Comparison of ENCODE assay signal across 13 cellular contexts in the genomic region with DNA sequence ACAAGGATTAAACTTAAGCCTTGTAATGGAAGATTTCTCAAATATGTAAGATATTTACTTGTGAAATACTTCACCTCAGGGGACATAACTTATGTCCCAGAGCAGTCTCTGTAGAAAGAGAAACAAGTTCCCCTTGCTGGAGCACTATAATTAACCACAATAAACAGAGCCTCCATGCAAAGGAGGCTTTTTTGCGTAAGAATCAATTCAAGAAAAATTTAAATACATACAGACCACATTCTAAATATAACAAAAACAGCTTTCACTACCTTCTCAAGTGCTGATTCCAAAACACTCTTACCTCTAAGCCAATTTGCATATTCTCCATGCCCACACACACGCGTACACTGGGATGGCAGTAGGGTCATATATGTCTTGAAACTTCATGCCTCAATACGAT. TPM values are rescaled to one million over a fixed set of nuclear protein-coding genes. Genes with fewer than 3 reads are reported as not detected.
DNase-seq lines count a peak whose midpoint lies in the region; ATAC-seq lines count a peak whose summit lies in the region.
"Had no signal": no experiment of that assay in that cellular context is flagged by ENCODE, and none has a peak within 500 bp of the region (broad histone marks: within the 10 kb centered on the region; RNA-seq: fewer than 3 reads in every experiment).

No MANE protein-coding gene starts in this region.

- H3K9me3 Mint-ChIP-seq in activated T-cell treated with anti-CD3 and anti-CD28 coated beads, Interleukin-2, amount 50 U/mL, for 72 hours, result peaks cover 2 to 3% of the 10 kb centered on the region in 2 donors
- H3K9me3 Mint-ChIP-seq: central memory CD8-positive, alpha-beta T cell had no signal

- DNase-seq in NOMO-1 treated with DMSO at 0.1 percent for 48 hours (lab: John Stamatoyannopoulos, UW; ENCODE audit: unreplicated experiment) (peak; percentile 83), globus pallidus (ENCODE audit: low spot score) (no peak), left ventricle myocardium superior (no peak)
- DNase-seq in activated T-cell treated with anti-CD3 and anti-CD28 coated beads, Interleukin-2, amount 50 U/mL, for 72 hours, result no peak
- no peak for DNase-seq in activated CD4-positive, CD25-positive, alpha-beta regulatory T cell (lab: John Stamatoyannopoulos, UW)
- DNase-seq: activated CD4-positive, alpha-beta memory T cell treated with anti-CD3 and anti-CD28 coated beads, Interleukin-2, amount 10 ng/mL, durations not matched to agents 7 days and 5 days; small intestine had no signal

- no peak overlapping the region for H3K27ac Mint-ChIP-seq in activated T-cell treated with anti-CD3 and anti-CD28 coated beads, Interleukin-2, amount 50 U/mL, for 72 hours
- H3K27ac Mint-ChIP-seq: activated CD4-positive, alpha-beta memory T cell treated with anti-CD3 and anti-CD28 coated beads, Interleukin-2, amount 10 ng/mL, durations not matched to agents 7 days and 5 days had no signal

- intact Hi-C loops in left ventricle myocardium superior (cut with micrococcal nuclease), result no loop called here

- peaks cover 8 to 25% (median 18%) of the 10 kb centered on the region in 11 experiments for H3K9me3 ChIP-seq in BLaER1 treated with 17β-estradiol and CSF1 and Interleukin-3, amounts not matched to agents 10 nM and 100 nM (replicated peaks in 1 of 11)
- H3K9me3 ChIP-seq: thoracic aorta had no signal

- peaks cover 6 to 32% (median 26%) of the 10 kb centered on the region in 11 experiments; a peak in 21 of 22 replicates for H3K36me3 ChIP-seq in BLaER1 treated with 17β-estradiol and CSF1 and Interleukin-3, amounts not matched to agents 10 nM and 100 nM

- H3K4me2 ChIP-seq in BLaER1 treated with 17β-estradiol and CSF1 and Interleukin-3, amounts not matched to agents 10 nM and 100 nM, result peak overlapping the region in 7 of 11 experiments; percentile 5 to 36 (median 16); a peak in 8 of 22 replicates

- no peaks in the 10 kb centered on the region for H3K27me3 Mint-ChIP-seq in activated T-cell treated with anti-CD3 and anti-CD28 coated beads, Interleukin-2, amount 50 U/mL, for 72 hours (ENCODE audit: low read depth)
- H3K27me3 Mint-ChIP-seq: activated CD4-positive, alpha-beta memory T cell treated with anti-CD3 and anti-CD28 coated beads, Interleukin-2, amount 10 ng/mL, durations not matched to agents 7 days and 5 days; central memory CD8-positive, alpha-beta T cell had no signal

- no peaks in the 10 kb centered on the region for H3K4me1 Mint-ChIP-seq in activated T-cell treated with anti-CD3 and anti-CD28 coated beads, Interleukin-2, amount 50 U/mL, for 72 hours (ENCODE audit: low read depth)
- H3K4me1 Mint-ChIP-seq: activated CD4-positive, alpha-beta memory T cell treated with anti-CD3 and anti-CD28 coated beads, Interleukin-2, amount 10 ng/mL, durations not matched to agents 7 days and 5 days; central memory CD8-positive, alpha-beta T cell had no signal

- peak overlapping the region in 3 of 11 experiments; percentile 1 to 53 (median 43); a peak in 4 of 22 replicates for H3K9ac ChIP-seq in BLaER1 treated with 17β-estradiol and CSF1 and Interleukin-3, amounts not matched to agents 10 nM and 100 nM

- peak overlapping the region in 8 of 11 experiments; percentile 27 to 72 (median 42); a peak in 10 of 22 replicates for H3K27ac ChIP-seq in BLaER1 treated with 17β-estradiol and CSF1 and Interleukin-3, amounts not matched to agents 10 nM and 100 nM
- H3K27ac ChIP-seq: thoracic aorta had no signal

- H4K20me1 ChIP-seq in BLaER1 treated with 17β-estradiol and CSF1 and Interleukin-3, amounts not matched to agents 10 nM and 100 nM, result no peaks in the 10 kb centered on the region

- H3K4me3 ChIP-seq in BLaER1 treated with 17β-estradiol and CSF1 and Interleukin-3, amounts not matched to agents 10 nM and 100 nM, result no peak overlapping the region
- H3K4me3 ChIP-seq: thoracic aorta had no signal

- peaks cover 0 to 12% (median 8%) of the 10 kb centered on the region in 10 experiments; a peak in 10 of 20 replicates for H3K4me1 ChIP-seq in BLaER1 treated with 17β-estradiol and CSF1 and Interleukin-3, amounts not matched to agents 10 nM and 100 nM

- ATAC-seq in GM19372 (IDR thresholded peaks at IDR 0.05; ENCODE audit: low read depth, unreplicated experiment) (peak; percentile 86), HG02981 (IDR thresholded peaks at IDR 0.05; ENCODE audit: unreplicated experiment) (peak; percentile 90), left ventricle myocardium superior (no peak)
- ATAC-seq in activated T-cell treated with anti-CD3 and anti-CD28 coated beads, Interleukin-2, amount 50 U/mL, for 72 hours (replicated peaks in 1 of 2), result no peak
- ATAC-seq: HCT116 had no signal

- H3K4me3 Mint-ChIP-seq in activated T-cell treated with anti-CD3 and anti-CD28 coated beads, Interleukin-2, amount 50 U/mL, for 72 hours, result no peak overlapping the region
- H3K4me3 Mint-ChIP-seq: activated CD4-positive, alpha-beta memory T cell treated with anti-CD3 and anti-CD28 coated beads, Interleukin-2, amount 10 ng/mL, durations not matched to agents 7 days and 5 days; central memory CD8-positive, alpha-beta T cell had no signal

- no peaks in the 10 kb centered on the region for H3K27me3 ChIP-seq in BLaER1 treated with 17β-estradiol and CSF1 and Interleukin-3, amounts not matched to agents 10 nM and 100 nM

- H3K36me3 Mint-ChIP-seq in activated T-cell treated with anti-CD3 and anti-CD28 coated beads, Interleukin-2, amount 50 U/mL, for 72 hours (ENCODE audit: insufficient read depth in 2 of 2), result peaks cover 0 to 9% of the 10 kb centered on the region in 2 donors

RNA-seq across cellular contexts. Expression of a gene that starts 30.7 kb away (rescaled TPM):
- total RNA-seq in left ventricle myocardium superior, result 4.0 TPM
- 100 to 1,000 TPM; 117 to 128 TPM for total RNA-seq in activated T-cell treated with anti-CD3 and anti-CD28 coated beads, Interleukin-2, amount 50 U/mL, for 72 hours

RNA-seq across cellular contexts. Expression of a gene that starts 42.5 kb away (rescaled TPM):
- 30.2 TPM for total RNA-seq in left ventricle myocardium superior
- 10 to 100 TPM; 31.7 to 37.0 TPM for total RNA-seq in activated T-cell treated with anti-CD3 and anti-CD28 coated beads, Interleukin-2, amount 50 U/mL, for 72 hours

RNA-seq across cellular contexts. Expression of a gene that starts 53.1 kb away (rescaled TPM):
- 3.5 TPM for total RNA-seq in left ventricle myocardium superior
- 10 to 100 TPM; 47.3 to 49.6 TPM for total RNA-seq in activated T-cell treated with anti-CD3 and anti-CD28 coated beads, Interleukin-2, amount 50 U/mL, for 72 hours

Comparison
In these comparisons a context has a peak if more than half of its experiments do, and no peak if none do; other contexts are left out.
1. ATAC-seq: peak in GM19372 (single experiment) and HG02981 (single experiment); none in left ventricle myocardium superior (single experiment) and activated T-cell treated with anti-CD3 and anti-CD28 coated beads, Interleukin-2, amount 50 U/mL, for 72 hours (0 of 2).
2. RNA of a gene that starts 30.7 kb away (total RNA-seq): 117 to 128 TPM in activated T-cell treated with anti-CD3 and anti-CD28 coated beads, Interleukin-2, amount 50 U/mL, for 72 hours; 4.0 TPM in left ventricle myocardium superior (single experiment); every median in the first group is over 10 times any median in the second.
3. RNA of a gene that starts 53.1 kb away (total RNA-seq): 47.3 to 49.6 TPM in activated T-cell treated with anti-CD3 and anti-CD28 coated beads, Interleukin-2, amount 50 U/mL, for 72 hours; 3.5 TPM in left ventricle myocardium superior (single experiment); every median in the first group is over 10 times any median in the second.